In the genomic region with DNA sequence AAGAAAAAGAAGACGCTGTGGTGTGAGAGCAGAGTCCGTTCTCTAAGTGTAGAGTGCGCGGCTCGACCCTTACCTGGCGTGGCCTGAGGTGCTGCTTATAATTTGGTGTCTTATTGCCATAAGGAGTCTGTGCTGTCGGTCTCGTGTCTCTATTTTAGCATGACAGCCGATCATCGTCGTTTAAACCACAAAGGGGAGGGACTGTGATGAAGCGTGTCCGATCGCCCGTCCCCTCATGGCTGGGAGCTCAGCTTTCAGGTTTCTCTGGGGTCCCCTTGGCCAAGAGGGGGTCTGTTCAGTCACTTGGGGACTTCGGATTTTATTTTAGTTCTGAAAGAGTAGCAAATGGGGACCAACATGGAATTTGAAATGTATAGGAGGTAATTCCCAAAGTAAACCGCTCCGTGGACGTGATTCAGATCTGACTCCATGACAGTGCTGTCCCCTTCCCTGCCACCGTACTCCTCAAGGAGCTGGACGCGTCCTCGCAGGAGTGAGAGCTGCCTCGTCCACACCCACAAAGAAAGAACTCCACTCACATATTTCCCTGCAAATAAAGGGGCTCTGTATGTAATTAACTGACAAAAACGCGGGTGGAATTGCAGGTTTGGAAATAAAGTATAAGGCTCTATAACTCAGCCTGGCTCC, we compare ENCODE assay signal across 16 cellular contexts.
A peak's percentile ranks its signal among the peaks of the same experiment; 100 is the strongest.
DNase-seq lines count a peak whose midpoint lies in the region; ATAC-seq and TF ChIP-seq lines count a peak whose summit lies in the region.
"Had no signal": no experiment of that assay in that cellular context is flagged by ENCODE, and none has a peak within 500 bp of the region (broad histone marks: within the 10 kb centered on the region; RNA-seq: fewer than 3 reads in every experiment).

No MANE protein-coding gene starts in this region.

- in situ Hi-C loops in IMR-90 (cut with MboI; ENCODE audit: low sequenced_read_pairs): no loop called here

- H3K9me3 Mint-ChIP-seq in endodermal cell: no peaks in the 10 kb centered on the region
- no peaks in the 10 kb centered on the region for H3K9me3 Mint-ChIP-seq in progenitor cell of endocrine pancreas (ENCODE audit: low read depth)
- no peaks in the 10 kb centered on the region for H3K9me3 Mint-ChIP-seq in activated T-cell treated with anti-CD3 and anti-CD28 coated beads, Interleukin-2, amount 50 U/mL, for 24 hours
- H3K9me3 Mint-ChIP-seq: H9; T-helper 2 cell treated with Interferon-gamma antibody and Interleukin-4, amounts not matched to agents 5 μg/mL and 100 μg/mL, for 36 hours had no signal

- peaks cover 71% of the 10 kb centered on the region for H3K4me1 Mint-ChIP-seq in endodermal cell
- peaks cover 26% of the 10 kb centered on the region for H3K4me1 Mint-ChIP-seq in progenitor cell of endocrine pancreas (ENCODE audit: low read depth)
- peaks cover 20% of the 10 kb centered on the region for H3K4me1 Mint-ChIP-seq in activated T-cell treated with anti-CD3 and anti-CD28 coated beads, Interleukin-2, amount 50 U/mL, for 24 hours (ENCODE audit: low read depth)

- peaks cover 50% of the 10 kb centered on the region for H3K4me1 ChIP-seq in IMR-90 (ENCODE audit: control insufficient read depth, insufficient read depth, low read length)
- H3K4me1 ChIP-seq in endodermal cell (ENCODE audit: control insufficient read depth, insufficient read depth, low read length): peaks cover 31% of the 10 kb centered on the region

- H3K4me3 Mint-ChIP-seq in endodermal cell (no peak overlapping the region), progenitor cell of endocrine pancreas (ENCODE audit: low read depth) (no peak overlapping the region)
- no peak overlapping the region for H3K4me3 Mint-ChIP-seq in activated T-cell treated with anti-CD3 and anti-CD28 coated beads, Interleukin-2, amount 50 U/mL, for 24 hours
- H3K4me3 Mint-ChIP-seq: activated CD4-positive, alpha-beta T cell treated with anti-CD3 and anti-CD28 coated beads for 36 hours; H9 had no signal

- no peaks in the 10 kb centered on the region for H3K9me3 ChIP-seq in AG04450 (ENCODE audit: control insufficient read depth, insufficient read depth, low read length)
- H3K9me3 ChIP-seq in IMR-90 (ENCODE audit: control insufficient read depth, insufficient read depth, low read length): no peaks in the 10 kb centered on the region
- no peaks in the 10 kb centered on the region for H3K9me3 ChIP-seq in endodermal cell (ENCODE audit: control insufficient read depth, low read length)

- CTCF ChIA-PET in AG04450 (lab: Charles Lee) (interaction anchor here (1.4 kb wide), 1 partner anchor 148 kb away, joined by 5 read pairs; no protein-coding TSS in a partner anchor), IMR-90 (lab: Yijun Ruan, JAX) (no interaction called here)

- TF ChIP-seq CTCF in AG04450 (IDR thresholded peaks at IDR 0.05; ENCODE audit: low read depth, low read length) (no peak), IMR-90 (conservative IDR thresholded peaks at IDR 0.05; ENCODE audit: low read depth, low read length) (no peak), endodermal cell (conservative IDR thresholded peaks at IDR 0.05) (no peak), progenitor cell of endocrine pancreas (IDR thresholded peaks at IDR 0.05; ENCODE audit: unreplicated experiment) (no peak)

- H3K27ac Mint-ChIP-seq in endodermal cell (peak overlapping the region; percentile 65), progenitor cell of endocrine pancreas (peak overlapping the region; percentile 73)
- H3K27ac Mint-ChIP-seq in activated T-cell treated with anti-CD3 and anti-CD28 coated beads, Interleukin-2, amount 50 U/mL, for 24 hours: no peak overlapping the region
- H3K27ac Mint-ChIP-seq: activated CD4-positive, alpha-beta T cell treated with anti-CD3 and anti-CD28 coated beads for 36 hours; T-helper 2 cell treated with Interferon-gamma antibody and Interleukin-4, amounts not matched to agents 5 μg/mL and 100 μg/mL, for 36 hours had no signal

- H3K36me3 ChIP-seq in IMR-90 (ENCODE audit: control insufficient read depth, insufficient read depth, low read length) (no peaks in the 10 kb centered on the region), endodermal cell (ENCODE audit: control insufficient read depth, insufficient read depth, low read length) (no peaks in the 10 kb centered on the region)

- no peak overlapping the region for H2AFZ ChIP-seq in IMR-90 (replicated peaks; ENCODE audit: low read length, poor library complexity)

- dilution Hi-C loops in IMR-90 (cut with HindIII; ENCODE audit: low sequenced_read_pairs, unreplicated experiment): no loop called here

- peak overlapping the region; percentile 86 for H2BK120ac ChIP-seq in IMR-90 (ENCODE audit: low read depth, low read length)

- H3K79me1 ChIP-seq in IMR-90 (ENCODE audit: low read depth in 1 of 2, low read length in 2 of 2): no peaks in the 10 kb centered on the region

- peak overlapping the region; percentile 68 for H3K18ac ChIP-seq in IMR-90 (ENCODE audit: low read depth, low read length)

- peak overlapping the region; percentile 98 for H2AK5ac ChIP-seq in IMR-90 (ENCODE audit: low read depth, low read length)

- intact Hi-C loops in IMR-90 (cut with micrococcal nuclease): loop anchor here (5.0 to 10.0 kb wide), 3 partner anchors 67 to 184 kb away; a partner anchor contains a TSS

- H3K27ac ChIP-seq in AG04450 (ENCODE audit: low read depth, low read length) (peak overlapping the region; percentile 70), IMR-90 (ENCODE audit: insufficient read depth, low read length) (peak overlapping the region; percentile 61; the same call in 1 of the 2 replicates), endodermal cell (ENCODE audit: low read depth, low read length) (no peak overlapping the region)

- no peak overlapping the region for H2BK5ac ChIP-seq in IMR-90 (ENCODE audit: low read depth, low read length, poor library complexity, severe bottlenecking)

- H2AK9ac ChIP-seq in IMR-90 (replicated peaks; ENCODE audit: low read depth, low read length, poor library complexity): no peak overlapping the region

- peaks cover 6% of the 10 kb centered on the region for H3K27me3 ChIP-seq in AG04450 (ENCODE audit: control insufficient read depth, insufficient read depth, low read length)
- H3K27me3 ChIP-seq in IMR-90 (ENCODE audit: control insufficient read depth, insufficient read depth, low read length): no peaks in the 10 kb centered on the region
- no peaks in the 10 kb centered on the region for H3K27me3 ChIP-seq in endodermal cell (ENCODE audit: control insufficient read depth, insufficient read depth, low read length, poor library complexity, severe bottlenecking)

- H3K4me3 ChIP-seq in AG04450 (ENCODE audit: low read depth, low read length): no peak overlapping the region
- no peak overlapping the region for H3K4me3 ChIP-seq in IMR-90 (ENCODE audit: insufficient read depth, low read depth, low read length)
- H3K4me3 ChIP-seq in endodermal cell (ENCODE audit: low read length): no peak overlapping the region

- TF ChIP-seq RAD21 in IMR-90 (IDR thresholded peaks at IDR 0.05; ENCODE audit: low read length): no peak

- peak overlapping the region; percentile 77 for H3K4ac ChIP-seq in IMR-90 (ENCODE audit: low read depth, low read length)

- BruUV-seq in IMR-90 (replicated peaks; lab: Mats Ljungman, UMichigan): no TSS peak

- no peaks in the 10 kb centered on the region; the same call in 1 of the 2 replicates for H4K20me1 ChIP-seq in IMR-90 (ENCODE audit: insufficient read depth, low read length)

- peak overlapping the region; percentile 66 for H2BK20ac ChIP-seq in IMR-90 (ENCODE audit: low read depth, low read length)

- peak overlapping the region; percentile 84 for H3K14ac ChIP-seq in IMR-90 (replicated peaks; ENCODE audit: low read depth, low read length)

- peaks cover 5% of the 10 kb centered on the region for H3K27me3 Mint-ChIP-seq in endodermal cell (ENCODE audit: insufficient read depth)
- H3K27me3 Mint-ChIP-seq in progenitor cell of endocrine pancreas: peaks cover 16% of the 10 kb centered on the region
- peaks cover 66% of the 10 kb centered on the region for H3K27me3 Mint-ChIP-seq in activated T-cell treated with anti-CD3 and anti-CD28 coated beads, Interleukin-2, amount 50 U/mL, for 24 hours

- POLR2A ChIA-PET in AG04450 (lab: Yijun Ruan, JAX) (interaction anchor here (0.9 to 1.1 kb wide), 2 partner anchors 33 to 165 kb away, joined by 3 read pairs; no protein-coding TSS in a partner anchor), IMR-90 (lab: Charles Lee; ENCODE audit: unreplicated experiment) (interaction anchor here (1.1 kb wide), 1 partner anchor 183 kb away, joined by 12 read pairs; a partner anchor contains a TSS)

- DNase-seq in AG04450 (ENCODE audit: low read depth, low spot score) (no peak), IMR-90 (no peak), endodermal cell (no peak), progenitor cell of endocrine pancreas (ENCODE audit: low spot score, unreplicated experiment) (no peak), AG08395 (ENCODE audit: low spot score) (no peak)
- DNase-seq in activated T-cell treated with anti-CD3 and anti-CD28 coated beads, Interleukin-2, amount 50 U/mL, for 24 hours: no peak
- DNase-seq: activated CD4-positive, alpha-beta T cell treated with anti-CD3 and anti-CD28 coated beads for 36 hours; AML-193; H9; KBM-7; NCI-H774; small intestine; stimulated activated naive CD4-positive, alpha-beta T cell treated with Interleukin-2 at 50 U/mL for 16 hours had no signal

- H3K9ac ChIP-seq in IMR-90 (ENCODE audit: low read depth, low read length) (0 out of 2 replicates have a peak overlapping the region, but pooled peaks have one; percentile 30), endodermal cell (ENCODE audit: extremely low read depth, low read length, poor library complexity, severe bottlenecking) (no peak overlapping the region)

- H3K36me3 Mint-ChIP-seq in endodermal cell (ENCODE audit: low read depth): no peaks in the 10 kb centered on the region
- H3K36me3 Mint-ChIP-seq in progenitor cell of endocrine pancreas (ENCODE audit: insufficient read depth): no peaks in the 10 kb centered on the region
- H3K36me3 Mint-ChIP-seq in activated T-cell treated with anti-CD3 and anti-CD28 coated beads, Interleukin-2, amount 50 U/mL, for 24 hours (ENCODE audit: low read depth): no peaks in the 10 kb centered on the region

- H3K23ac ChIP-seq in IMR-90 (ENCODE audit: low read depth, low read length): peak overlapping the region; percentile 41; the same call in 1 of the 2 replicates

- H3K9me1 ChIP-seq in IMR-90 (ENCODE audit: insufficient read depth, low read length): peaks cover 28% of the 10 kb centered on the region

- H4K5ac ChIP-seq in IMR-90 (ENCODE audit: low read depth, low read length): peak overlapping the region; percentile 66

- 0 out of 2 replicates have a peak, but pooled peaks have one; percentile 33 for TF ChIP-seq POLR2A in IMR-90 (IDR thresholded peaks at IDR 0.05; ENCODE audit: low read depth, low read length)

- H4K91ac ChIP-seq in IMR-90 (ENCODE audit: insufficient read depth, low read depth, low read length): peak overlapping the region; percentile 39

- peak overlapping the region; percentile 48; the same call in 1 of the 2 replicates for H3K4me2 ChIP-seq in IMR-90 (ENCODE audit: low read depth, low read length)

- peak overlapping the region in 1 of 2 experiments; percentile 7; a peak in 2 of 4 replicates for H4K8ac ChIP-seq in IMR-90 (ENCODE audit: low read depth in 2 of 2, low read length in 2 of 2)

- WGBS in IMR-90 (ENCODE audit: extremely low coverage in 2 of 2, insufficient read length in 1 of 2), 2 experiments: 95% methylated on average over 6 of the region's 26 CpGs; no CpG with 5 or more reads in 1 of the 2 experiments
- 91 to 97% methylated on average over 14 to 26 of the region's 26 CpGs for WGBS in endodermal cell (ENCODE audit: insufficient coverage in 1 of 2, insufficient read length in 1 of 2), 2 experiments

- peak overlapping the region; percentile 50; the same call in 1 of the 3 replicates for H2BK15ac ChIP-seq in IMR-90 (ENCODE audit: low read depth, low read length)

- ATAC-seq in IMR-90 (ENCODE audit: low read depth) (no peak), HG03045 (IDR thresholded peaks at IDR 0.05; ENCODE audit: unreplicated experiment) (no peak), GM21423 (IDR thresholded peaks at IDR 0.05; ENCODE audit: unreplicated experiment) (no peak)
- ATAC-seq: activated CD4-positive, alpha-beta T cell treated with anti-CD3 and anti-CD28 coated beads for 36 hours had no signal

- no peak overlapping the region for H3K56ac ChIP-seq in IMR-90 (ENCODE audit: extremely low read depth, insufficient read depth, low read length)
